Comparison of ENCODE assay signal across 18 cellular contexts in genomic region chr18:75341897-75342296, GRCh38.
"Had no signal": no experiment of that assay in that cellular context is flagged by ENCODE, and none has a peak within 500 bp of the region (broad histone marks: within the 10 kb centered on the region; RNA-seq: fewer than 3 reads in every experiment).

No MANE protein-coding gene starts in this region.

- H3K4me3 Mint-ChIP-seq: effector memory CD8-positive, alpha-beta T cell; immature natural killer cell; natural killer cell; stimulated activated naive B cell treated with anti-CD40 and anti-IgM and Interleukin-4, amounts not matched to agents 10 μg/mL and 1 μg/mL and 100 μg/mL, for 72 hours; stimulated activated naive CD8-positive, alpha-beta T cell treated with anti-CD3 and anti-CD28 coated beads, Interleukin-15, Interleukin-2, amounts not matched to agents 100 ng/mL and 50 ng/mL, for 24 hours had no signal

- H3K36me3 Mint-ChIP-seq: immature natural killer cell; natural killer cell; stimulated activated naive B cell treated with anti-CD40 and anti-IgM and Interleukin-4, amounts not matched to agents 10 μg/mL and 1 μg/mL and 100 μg/mL, for 72 hours had no signal

- DNase-seq: effector memory CD8-positive, alpha-beta T cell; erythroblast; immature natural killer cell; islet precursor cell; kidney glomerular epithelial cell; left colon; left ventricle myocardium superior; lower lobe of right lung; natural killer cell; pancreas; retina; right lobe of liver; small intestine; stimulated activated CD4-positive, alpha-beta T cell treated with anti-CD3 and anti-CD28 coated beads, Interleukin-15, amount 100 ng/mL, for 24 hours; stimulated activated CD4-positive, alpha-beta T cell treated with anti-CD3 and anti-CD28 coated beads, Interleukin-2, amount 100 ng/mL, for 48 hours; stimulated activated naive B cell treated with anti-CD40 and anti-IgM and Interleukin-4, amounts not matched to agents 10 μg/mL and 1 μg/mL and 100 μg/mL, for 72 hours; upper lobe of left lung had no signal

- H3K27me3 Mint-ChIP-seq: stimulated activated naive CD8-positive, alpha-beta T cell treated with anti-CD3 and anti-CD28 coated beads, Interleukin-15, Interleukin-2, amounts not matched to agents 100 ng/mL and 50 ng/mL, for 24 hours had no signal

- H3K9me3 Mint-ChIP-seq: effector memory CD8-positive, alpha-beta T cell; immature natural killer cell; natural killer cell; stimulated activated naive B cell treated with anti-CD40 and anti-IgM and Interleukin-4, amounts not matched to agents 10 μg/mL and 1 μg/mL and 100 μg/mL, for 72 hours; stimulated activated naive CD8-positive, alpha-beta T cell treated with anti-CD3 and anti-CD28 coated beads, Interleukin-15, Interleukin-2, amounts not matched to agents 100 ng/mL and 50 ng/mL, for 24 hours had no signal

- ATAC-seq: effector memory CD8-positive, alpha-beta T cell; left colon; left ventricle myocardium superior; natural killer cell; pancreas; stimulated activated naive B cell treated with anti-CD40 and anti-IgM and Interleukin-4, amounts not matched to agents 10 μg/mL and 1 μg/mL and 100 μg/mL, for 72 hours had no signal

- H3K27ac Mint-ChIP-seq: effector memory CD8-positive, alpha-beta T cell; natural killer cell; stimulated activated naive B cell treated with anti-CD40 and anti-IgM and Interleukin-4, amounts not matched to agents 10 μg/mL and 1 μg/mL and 100 μg/mL, for 72 hours; stimulated activated naive CD8-positive, alpha-beta T cell treated with anti-CD3 and anti-CD28 coated beads, Interleukin-15, Interleukin-2, amounts not matched to agents 100 ng/mL and 50 ng/mL, for 24 hours had no signal

- H3K4me1 Mint-ChIP-seq: immature natural killer cell had no signal
